Comparison of ENCODE assay signal across 8 cellular contexts in genomic region chr14:51095854-51096823, GRCh38. TPM values are rescaled to one million over a fixed set of nuclear protein-coding genes. Genes with fewer than 3 reads are reported as not detected.
DNase-seq lines count a peak whose midpoint lies in the region; ATAC-seq, FAIRE-seq and TF ChIP-seq lines count a peak whose summit lies in the region.

No MANE protein-coding gene starts in this region.

- H3F3A ChIP-seq in GM23338 (replicated peaks; ENCODE audit: low read depth), result no peaks in the 10 kb centered on the region

- peak overlapping the region; percentile 96 for H3K4me2 ChIP-seq in GM23338
- H3K4me2 ChIP-seq in HepG2 (ENCODE audit: low read depth, low read length), result peak overlapping the region; percentile 85

- peak overlapping the region; percentile 86 for H3K4me3 Mint-ChIP-seq in GM23338
- H3K4me3 Mint-ChIP-seq in chondrocyte (ENCODE audit: unreplicated experiment), result peak overlapping the region; percentile 85
- peak overlapping the region; percentile 88 for H3K4me3 Mint-ChIP-seq in stimulated activated naive B cell treated with anti-CD40 and anti-IgM and Interleukin-4, amounts not matched to agents 10 μg/mL and 1 μg/mL and 100 μg/mL, for 72 hours

- BruUV-seq in A673 (replicated peaks; lab: Mats Ljungman, UMichigan) (TSS peak; percentile 86), HepG2 (replicated peaks; lab: Mats Ljungman, UMichigan) (no TSS peak)

- H3K4me3 ChIP-seq in A673 (ENCODE audit: low read depth, low read length, poor library complexity, severe bottlenecking) (peak overlapping the region; percentile 69), GM23338 (peak overlapping the region; percentile 79), HepG2 (replicated peaks in 1 of 3; ENCODE audit: insufficient read depth in 1 of 3, low read depth in 2 of 3, low read length in 3 of 3) (peak overlapping the region; percentile 54 to 78 (median 63))

- CTCF ChIA-PET in A673 (lab: Charles Lee) (interaction anchor here (0.5 to 0.6 kb wide), 2 partner anchors 23 to 555 kb away, joined by 3 read pairs; no protein-coding TSS in a partner anchor), HepG2 (lab: Yijun Ruan, JAX; ENCODE audit: low intra/inter-chr PET ratio, low total read pairs) (no interaction called here)

- H3K9me2 ChIP-seq in GM23338 (ENCODE audit: insufficient read depth), result no peaks in the 10 kb centered on the region

- in situ Hi-C loops in HepG2 (cut with HindIII; ENCODE audit: extremely low pct_ligation_motif_present, low pct_unique_long_range_greater_than_20kb), result no loop called here

- H3K9me3 Mint-ChIP-seq in GM23338, result no peaks in the 10 kb centered on the region
- no peaks in the 10 kb centered on the region for H3K9me3 Mint-ChIP-seq in chondrocyte (ENCODE audit: low read depth)
- H3K9me3 Mint-ChIP-seq in stimulated activated naive B cell treated with anti-CD40 and anti-IgM and Interleukin-4, amounts not matched to agents 10 μg/mL and 1 μg/mL and 100 μg/mL, for 72 hours, result no peaks in the 10 kb centered on the region

- peaks cover 25% of the 10 kb centered on the region for H3K4me1 Mint-ChIP-seq in GM23338
- peaks cover 43% of the 10 kb centered on the region for H3K4me1 Mint-ChIP-seq in chondrocyte (ENCODE audit: low read depth)
- H3K4me1 Mint-ChIP-seq in stimulated activated naive B cell treated with anti-CD40 and anti-IgM and Interleukin-4, amounts not matched to agents 10 μg/mL and 1 μg/mL and 100 μg/mL, for 72 hours, result peaks cover 18 to 32% of the 10 kb centered on the region in 2 donors

- peaks cover 14% of the 10 kb centered on the region for H3K4me1 ChIP-seq in A673 (ENCODE audit: insufficient read depth, low read length, poor library complexity, severe bottlenecking)
- 0 out of 2 replicates have a peak, but pooled peaks cover 20% of the 10 kb centered on the region for H3K4me1 ChIP-seq in GM23338 (ENCODE audit: insufficient read depth)
- peaks cover 7% of the 10 kb centered on the region for H3K4me1 ChIP-seq in HepG2 (ENCODE audit: insufficient read depth, low read length)

- intact Hi-C loops in A673 (cut with micrococcal nuclease; ENCODE audit: unreplicated experiment) (loop anchor here (5.0 to 10.0 kb wide), 2 partner anchors 126 to 141 kb away; no protein-coding TSS in a partner anchor), HepG2 (cut with micrococcal nuclease; ENCODE audit: unreplicated experiment) (loop anchor here (10.0 kb wide), 1 partner anchor 141 kb away; no protein-coding TSS in a partner anchor)

- no peak for TF ChIP-seq POLR2A in HepG2 (IDR thresholded peaks at IDR 0.05; ENCODE audit: insufficient read depth in 1 of 2, low read depth in 2 of 2, low read length in 2 of 2)

- DNase-seq in A673 (ENCODE audit: low spot score), result peak; percentile 33
- DNase-seq in GM23338 (ENCODE audit: low spot score), result no peak
- peak; percentile 60 for DNase-seq in RPMI7951 (ENCODE audit: low read depth)
- DNase-seq in chondrocyte (ENCODE audit: low spot score), result no peak
- no peak for DNase-seq in HepG2 (ENCODE audit: low spot score)
- DNase-seq in stimulated activated naive B cell treated with anti-CD40 and anti-IgM and Interleukin-4, amounts not matched to agents 10 μg/mL and 1 μg/mL and 100 μg/mL, for 72 hours, result no peak

- H3K27ac ChIP-seq in A673 (ENCODE audit: low read depth, low read length, poor library complexity, severe bottlenecking), result peak overlapping the region; percentile 73
- H3K27ac ChIP-seq in GM23338 (ENCODE audit: low read depth), result no peak overlapping the region
- H3K27ac ChIP-seq in HepG2 (ENCODE audit: extremely low read length, insufficient read depth, low read length), result no peak overlapping the region

- no peaks in the 10 kb centered on the region for H3K79me2 ChIP-seq in GM23338 (replicated peaks; ENCODE audit: insufficient read depth)
- H3K79me2 ChIP-seq in HepG2 (ENCODE audit: insufficient read depth, low read length), result no peaks in the 10 kb centered on the region

- POLR2A ChIA-PET in A673 (lab: Charles Lee; ENCODE audit: low non-redundant PET) (interaction anchor here (0.6 kb wide), 1 partner anchor 428 kb away, joined by 4 read pairs; no protein-coding TSS in a partner anchor), HepG2 (lab: Yijun Ruan, JAX) (no interaction called here)

- TF ChIP-seq EP300 in HepG2 (IDR thresholded peaks at IDR 0.05; ENCODE audit: low read depth in 2 of 2, low read length in 2 of 2) (no peak), HepG2 (CRISPR knock-in tag; IDR thresholded peaks at IDR 0.05; ENCODE audit: borderline replicate concordance) (no peak)

- ATAC-seq in GM23338 (no peak), HepG2 (no peak; the same call in 2 of the 3 replicates), HG02884 (IDR thresholded peaks at IDR 0.05; ENCODE audit: unreplicated experiment) (no peak), HG03280 (IDR thresholded peaks at IDR 0.05; ENCODE audit: unreplicated experiment) (no peak)
- ATAC-seq in stimulated activated naive B cell treated with anti-CD40 and anti-IgM and Interleukin-4, amounts not matched to agents 10 μg/mL and 1 μg/mL and 100 μg/mL, for 72 hours (replicated peaks), result no peak

- no peak overlapping the region for H3K27ac Mint-ChIP-seq in GM23338
- peak overlapping the region; percentile 99 for H3K27ac Mint-ChIP-seq in chondrocyte (ENCODE audit: unreplicated experiment)
- peak overlapping the region; percentile 9 for H3K27ac Mint-ChIP-seq in stimulated activated naive B cell treated with anti-CD40 and anti-IgM and Interleukin-4, amounts not matched to agents 10 μg/mL and 1 μg/mL and 100 μg/mL, for 72 hours

- H4K20me1 ChIP-seq in GM23338 (replicated peaks; ENCODE audit: insufficient read depth) (peaks cover 4% of the 10 kb centered on the region; the same call in 1 of the 2 replicates), HepG2 (ENCODE audit: insufficient read depth, low read length) (no peaks in the 10 kb centered on the region)

- TF ChIP-seq CTCF in A673 (conservative IDR thresholded peaks at IDR 0.05; ENCODE audit: low read depth, low read length), result no peak
- TF ChIP-seq CTCF in GM23338 (conservative IDR thresholded peaks at IDR 0.05; ENCODE audit: low read depth in 2 of 2), result no peak
- TF ChIP-seq CTCF in chondrocyte (IDR thresholded peaks at IDR 0.05), result no peak
- TF ChIP-seq CTCF in HepG2 (CRISPR knock-in tag; IDR thresholded peaks at IDR 0.05), result no peak

- H3K27me3 Mint-ChIP-seq in GM23338 (ENCODE audit: insufficient read depth, low read depth, poor library complexity), result peaks cover 33% of the 10 kb centered on the region
- no peaks in the 10 kb centered on the region for H3K27me3 Mint-ChIP-seq in chondrocyte (ENCODE audit: low read depth)
- H3K27me3 Mint-ChIP-seq in stimulated activated naive B cell treated with anti-CD40 and anti-IgM and Interleukin-4, amounts not matched to agents 10 μg/mL and 1 μg/mL and 100 μg/mL, for 72 hours, result peaks cover 43 to 47% of the 10 kb centered on the region in 2 donors

- H3K9me3 ChIP-seq in A673 (ENCODE audit: low read depth, low read length, poor library complexity, severe bottlenecking) (no peaks in the 10 kb centered on the region), HepG2 (ENCODE audit: low read length) (no peaks in the 10 kb centered on the region)

- no peaks in the 10 kb centered on the region for H3K27me3 ChIP-seq in A673 (replicated peaks; ENCODE audit: insufficient read depth, low read depth, low read length, poor library complexity)
- H3K27me3 ChIP-seq in GM23338 (ENCODE audit: insufficient read depth), result peaks cover 58% of the 10 kb centered on the region
- H3K27me3 ChIP-seq in HepG2 (ENCODE audit: control insufficient read depth in 1 of 2, insufficient read depth in 2 of 2, low read length in 2 of 2), result peaks cover 0 to 18% of the 10 kb centered on the region in 2 experiments; a peak in 3 of 5 replicates

- H3K36me3 ChIP-seq in A673 (ENCODE audit: insufficient read depth, low read length, poor library complexity, severe bottlenecking), result no peaks in the 10 kb centered on the region
- H3K36me3 ChIP-seq in GM23338 (ENCODE audit: insufficient read depth), result no peaks in the 10 kb centered on the region
- no peaks in the 10 kb centered on the region for H3K36me3 ChIP-seq in HepG2 (replicated peaks in 1 of 2; ENCODE audit: control insufficient read depth in 1 of 2, insufficient read depth in 2 of 2, low read length in 2 of 2)

- H2AFZ ChIP-seq in GM23338, result peak overlapping the region; percentile 98
- no peak overlapping the region for H2AFZ ChIP-seq in HepG2 (ENCODE audit: low read length)

- 0 out of 2 replicates have a peak overlapping the region, but pooled peaks have one; percentile 7 for H3K9ac ChIP-seq in HepG2 (ENCODE audit: insufficient read depth, low read depth, low read length)

- 35% methylated on average over 19 of the region's 19 CpGs for WGBS in HepG2 (ENCODE audit: low lambda C conversion rate)

- no peak for FAIRE-seq in HepG2 (lab: Jason Lieb, UNC)

- TF ChIP-seq RAD21 in HepG2 (CRISPR knock-in tag; IDR thresholded peaks at IDR 0.05), result no peak

- H3K36me3 Mint-ChIP-seq in GM23338 (ENCODE audit: low read depth), result no peaks in the 10 kb centered on the region
- peaks cover 2% of the 10 kb centered on the region for H3K36me3 Mint-ChIP-seq in chondrocyte (ENCODE audit: low read depth)
- H3K36me3 Mint-ChIP-seq in stimulated activated naive B cell treated with anti-CD40 and anti-IgM and Interleukin-4, amounts not matched to agents 10 μg/mL and 1 μg/mL and 100 μg/mL, for 72 hours, result no peaks in the 10 kb centered on the region

RNA-seq across cellular contexts. Expression of gene TRIM9, which starts 1.2 kb away (rescaled TPM):
- total RNA-seq in A673 (2021) (6.8 and 9.8 TPM in 2 replicates), chondrocyte (13.0 to 15.5 TPM (median 13.4 TPM) in 3 replicates), HepG2 (2016; rRNA removed; fragmentation: Illumina TruSeq; extraction: Trizol) (0.04 TPM in 1 of 2 replicates, not detected in the other)
- 6.2 and 8.4 TPM in 2 replicates for total RNA-seq in GM23338 (2014; rRNA removed; shearing (Covaris generic))
- polyA plus RNA-seq in GM23338 (2016; fragmentation: Nextera tagmentation; extraction: Ambion mirVana) (3.7 and 4.4 TPM in 2 replicates), HepG2 (2011; rRNA removed) (0.07 and 0.34 TPM in 2 replicates)
- 4.0 and 4.2 TPM in 2 replicates for total RNA-seq in RPMI7951 (2014; rRNA removed; shearing (Covaris generic))
- not detected in 2 replicates for total RNA-seq in HepG2 (2016; cell fraction: cytosol; rRNA removed; fragmentation: Illumina TruSeq; extraction: Trizol; ENCODE audit: low read depth)
- 0.04 TPM in 1 of 2 replicates, not detected in the other for total RNA-seq in HepG2 (2016; cell fraction: insoluble cytoplasmic fraction; rRNA removed; fragmentation: Illumina TruSeq; extraction: Trizol)
- total RNA-seq in HepG2 (2016; cell fraction: membrane; rRNA removed; fragmentation: Illumina TruSeq; extraction: Trizol), result 0.06 TPM in 1 of 2 replicates, not detected in the other
- total RNA-seq in HepG2 (2016; cell fraction: nucleus; rRNA removed; fragmentation: Illumina TruSeq; extraction: Trizol), result 0.09 TPM in 1 of 2 replicates, not detected in the other
- 0.17 and 0.21 TPM in 2 replicates for polyA plus RNA-seq in HepG2 (2011; cell fraction: cytosol; rRNA removed)
- polyA plus RNA-seq in HepG2 (2011; cell fraction: nucleus; rRNA removed), result 0.21 and 0.38 TPM in 2 replicates
- 0.05 and 0.07 TPM in 2 replicates for polyA plus RNA-seq in HepG2 (2012)
- polyA plus RNA-seq in HepG2 (2016; cell fraction: cytosol; fragmentation: Illumina TruSeq; extraction: Trizol; ENCODE audit: low read depth), result not detected in 2 replicates
- polyA plus RNA-seq in HepG2 (2016; cell fraction: insoluble cytoplasmic fraction; fragmentation: Illumina TruSeq; extraction: Trizol; ENCODE audit: low read depth), result not detected in 2 replicates
- not detected in 2 replicates for polyA plus RNA-seq in HepG2 (2016; cell fraction: membrane; fragmentation: Illumina TruSeq; extraction: Trizol; ENCODE audit: low read depth)
- 0.15 TPM in 1 of 2 replicates, not detected in the other for polyA plus RNA-seq in HepG2 (2016; cell fraction: nucleus; fragmentation: Illumina TruSeq; extraction: Trizol; ENCODE audit: insufficient read depth, low read depth)
- 0.05 and 0.74 TPM in 2 replicates for polyA minus RNA-seq in HepG2 (2011; rRNA and poly(A)+ RNA removed; ENCODE audit: low replicate concordance)
- polyA minus RNA-seq in HepG2 (2011; cell fraction: cytosol; rRNA and poly(A)+ RNA removed), result not detected in 2 replicates
- 0.13 and 0.50 TPM in 2 replicates for polyA minus RNA-seq in HepG2 (2011; cell fraction: nucleus; rRNA and poly(A)+ RNA removed)

Comparison
In these comparisons a context has a peak if more than half of its experiments do, and no peak if none do; other contexts are left out.
1. DNase-seq: peak in A673 (single experiment) and RPMI7951 (single experiment); none in GM23338 (single experiment), chondrocyte (single experiment), HepG2 (single experiment) and stimulated activated naive B cell treated with anti-CD40 and anti-IgM and Interleukin-4, amounts not matched to agents 10 μg/mL and 1 μg/mL and 100 μg/mL, for 72 hours (single experiment).
2. Peak in every context shown above with its lines, with median percentiles within 50 percentile points of each other: H3K4me3 ChIP-seq and H3K4me3 Mint-ChIP-seq.